ENCODE assay signal across 18 cellular contexts in the genomic region with DNA sequence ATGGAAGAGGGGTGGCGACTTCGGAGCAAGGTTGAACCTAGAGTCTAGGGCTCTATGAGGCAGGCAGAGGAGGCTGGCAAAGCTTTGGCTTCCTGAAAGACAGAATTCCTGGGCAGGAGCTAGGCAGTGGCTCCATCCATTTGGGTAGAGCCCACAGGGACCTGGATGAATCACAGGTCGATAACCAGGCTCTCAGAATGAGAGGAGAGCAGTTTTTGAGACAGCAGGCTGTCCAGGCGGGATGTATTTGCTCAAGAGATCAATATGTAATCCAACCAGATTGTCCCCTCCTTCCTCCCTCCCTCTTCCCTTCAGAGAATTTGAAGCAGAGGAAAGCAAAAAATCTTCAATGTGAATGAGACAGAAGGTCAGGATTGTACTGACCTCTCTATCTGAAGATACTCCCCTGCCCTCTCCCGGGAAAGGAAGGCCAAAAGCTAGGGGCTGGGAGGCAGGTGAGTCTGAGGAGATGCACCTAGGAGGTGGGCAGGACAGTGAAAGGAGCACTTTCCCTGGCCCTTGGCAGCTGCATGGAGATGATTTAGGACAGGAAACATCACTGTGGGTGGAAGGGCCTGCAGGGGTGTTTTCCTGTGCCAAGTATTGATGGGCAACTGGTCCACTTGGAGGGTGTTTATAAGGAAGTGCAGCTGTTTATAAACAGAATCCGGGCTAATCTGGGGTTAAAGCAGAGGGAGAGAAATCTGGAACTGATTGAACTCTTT.
DNase-seq lines count a peak whose midpoint lies in the region; ATAC-seq and TF ChIP-seq lines count a peak whose summit lies in the region.
"Had no signal": no experiment of that assay in that cellular context is flagged by ENCODE, and none has a peak within 500 bp of the region (broad histone marks: within the 10 kb centered on the region; RNA-seq: fewer than 3 reads in every experiment).

No MANE protein-coding gene starts in this region.

- H3K4me3 ChIP-seq in right atrium auricular region (no peak overlapping the region), brain microvascular endothelial cell (ENCODE audit: low read depth, low read length) (no peak overlapping the region)
- H3K4me3 ChIP-seq: A549, SJCRH30 had no signal

- intact Hi-C loops in cardiac septum (cut with DNase I): no loop called here

- peaks cover 0 to 12% of the 10 kb centered on the region in 2 donors for H3K4me1 ChIP-seq in right atrium auricular region
- H3K4me1 ChIP-seq: A549, SJCRH30 had no signal

- H3K27me3 Mint-ChIP-seq in glutamatergic neuron (ENCODE audit: unreplicated experiment): peaks cover 4% of the 10 kb centered on the region

- no peak for ATAC-seq in GM19452 (IDR thresholded peaks at IDR 0.05; ENCODE audit: unreplicated experiment)
- ATAC-seq: A549, T-cell had no signal

- H3K27ac Mint-ChIP-seq in glutamatergic neuron (ENCODE audit: unreplicated experiment): peak overlapping the region; percentile 88
- H3K27ac Mint-ChIP-seq: B cell, T-cell had no signal

- H3K27me3 ChIP-seq in right atrium auricular region (no peaks in the 10 kb centered on the region), brain microvascular endothelial cell (replicated peaks) (no peaks in the 10 kb centered on the region)
- H3K27me3 ChIP-seq: SJCRH30 had no signal

- DNase-seq in cardiac septum (ENCODE audit: low spot score): peak; percentile 62
- no peak for DNase-seq in right atrium auricular region (ENCODE audit: low spot score)
- DNase-seq in NCI-H69 (lab: John Stamatoyannopoulos, UW): peak; percentile 31
- peak; percentile 61 for DNase-seq in glutamatergic neuron
- no peak for DNase-seq in OCI-M1 (lab: John Stamatoyannopoulos, UW)
- DNase-seq in brain microvascular endothelial cell: no peak
- DNase-seq: DMS79, Karpas-422, NCI-H1417 treated with DMSO at 0.1 percent for 48 hours, NCI-H1930, NCI-H226, NCI-H526 treated with DMSO at 0.1 percent for 48 hours, SJCRH30, T-cell had no signal

- H3K27ac ChIP-seq in right atrium auricular region (no peak overlapping the region), brain microvascular endothelial cell (no peak overlapping the region)
- H3K27ac ChIP-seq: A549, SJCRH30 had no signal

- H3K36me3 ChIP-seq in right atrium auricular region (no peaks in the 10 kb centered on the region), brain microvascular endothelial cell (replicated peaks) (no peaks in the 10 kb centered on the region)
- H3K36me3 ChIP-seq: SJCRH30 had no signal

- H3K4me3 Mint-ChIP-seq in glutamatergic neuron (ENCODE audit: unreplicated experiment): peak overlapping the region; percentile 58
- H3K4me3 Mint-ChIP-seq: B cell, CD14-positive monocyte, T-cell had no signal

- in situ Hi-C loops in brain microvascular endothelial cell (cut with HindIII; ENCODE audit: low pct_ligation_motif_present, low sequenced_read_pairs): no loop called here

- peaks cover 7% of the 10 kb centered on the region for H3K9me3 Mint-ChIP-seq in glutamatergic neuron (ENCODE audit: unreplicated experiment)
- H3K9me3 Mint-ChIP-seq: T-cell had no signal

- H3K36me3 Mint-ChIP-seq in glutamatergic neuron (ENCODE audit: unreplicated experiment): no peaks in the 10 kb centered on the region
- H3K36me3 Mint-ChIP-seq: CD14-positive monocyte, T-cell had no signal

- TF ChIP-seq CTCF in right atrium auricular region (IDR thresholded peaks at IDR 0.05) (no peak), glutamatergic neuron (IDR thresholded peaks at IDR 0.05; ENCODE audit: partially characterized antibody, unreplicated experiment) (no peak), brain microvascular endothelial cell (IDR thresholded peaks at IDR 0.05; ENCODE audit: low read depth, low read length, missing control alignments) (no peak)

- H3K9me3 ChIP-seq in right atrium auricular region: no peaks in the 10 kb centered on the region
- H3K9me3 ChIP-seq: A549, SJCRH30 had no signal

- peaks cover 33% of the 10 kb centered on the region for H3K4me1 Mint-ChIP-seq in glutamatergic neuron (ENCODE audit: low read depth, unreplicated experiment)

Comparison
In these comparisons a context has a peak if more than half of its experiments do, and no peak if none do; other contexts are left out.
1. DNase-seq: peak in cardiac septum (single experiment), NCI-H69 (single experiment) and glutamatergic neuron (single experiment); none in right atrium auricular region (single experiment), OCI-M1 (single experiment) and brain microvascular endothelial cell (single experiment).